In genomic region chr1:76867342-76868130, GRCh38 we compare ENCODE assay signal across 8 cellular contexts. TPM values are rescaled to one million over a fixed set of nuclear protein-coding genes. Genes with fewer than 3 reads are reported as not detected.
DNase-seq lines count a peak whose midpoint lies in the region; ATAC-seq and TF ChIP-seq lines count a peak whose summit lies in the region.

ST6GALNAC5 (plus strand) TSS chr1:76867480.

- TF ChIP-seq POLR2A in GM18505 (IDR thresholded peaks at IDR 0.05; ENCODE audit: borderline replicate concordance, extremely low read depth, insufficient read depth, insufficient read length): no peak

- H3K27me3 Mint-ChIP-seq in WTC11 (ENCODE audit: low read depth): peaks cover 25% of the 10 kb centered on the region

- peak within 1 kb of the TSS; percentile 91 for H3K4me3 Mint-ChIP-seq in WTC11

- ATAC-seq in WTC11: peak; percentile 34
- no peak for ATAC-seq in GM18505 (IDR thresholded peaks at IDR 0.05; ENCODE audit: unreplicated experiment)
- ATAC-seq in HG02981 (IDR thresholded peaks at IDR 0.05; ENCODE audit: unreplicated experiment): no peak

- CTCF ChIA-PET in WTC11 (lab: Charles Lee): interaction anchor here (1.0 to 1.3 kb wide), 2 partner anchors 10 to 15 kb away, joined by 3 read pairs; no protein-coding TSS in a partner anchor

- H3K36me3 Mint-ChIP-seq in WTC11: no peaks in the 10 kb centered on the region

- H3K27ac ChIP-seq in HL-60 (replicated peaks): no peak within 1 kb of the TSS

- peaks cover 12% of the 10 kb centered on the region; the same call in 1 of the 2 replicates for H3K4me1 Mint-ChIP-seq in WTC11

- H3K9me3 Mint-ChIP-seq in WTC11: no peaks in the 10 kb centered on the region

- DNase-seq in AG20443 (ENCODE audit: low spot score): peak; percentile 69
- no peak for DNase-seq in HL-60 (ENCODE audit: low read depth in 1 of 2, low spot score in 1 of 2)
- DNase-seq in WTC11 (ENCODE audit: low spot score): peak; percentile 47
- DNase-seq in fibroblast of the aortic adventitia (ENCODE audit: low read depth): no peak
- peak in 35 of 56 donors; percentile 3 to 67 (median 37) for DNase-seq in nucleus accumbens (lab: John Stamatoyannopoulos, UW)
- no peak for DNase-seq in SIG-M5 (lab: John Stamatoyannopoulos, UW)

- no peak for TF ChIP-seq CTCF in HL-60 (IDR thresholded peaks at IDR 0.05; ENCODE audit: insufficient read depth, low read length)
- TF ChIP-seq CTCF in WTC11 (IDR thresholded peaks at IDR 0.05): no peak
- no peak for TF ChIP-seq CTCF in fibroblast of the aortic adventitia (IDR thresholded peaks at IDR 0.05; ENCODE audit: insufficient read depth, low read length)

- peaks cover 53% of the 10 kb centered on the region for H3K27me3 ChIP-seq in HL-60 (ENCODE audit: insufficient read depth, poor library complexity, severe bottlenecking)

- H3K4me3 ChIP-seq in HL-60 (replicated peaks; ENCODE audit: insufficient read depth, low read length): peak within 1 kb of the TSS; percentile 30
- peak within 1 kb of the TSS; percentile 50 for H3K4me3 ChIP-seq in fibroblast of the aortic adventitia (ENCODE audit: low read depth, low read length)

- H3K27ac Mint-ChIP-seq in WTC11: no peak within 1 kb of the TSS

- POLR2A ChIA-PET in WTC11 (lab: Charles Lee): no interaction called here

TF ChIP-seq in WTC11, 78 proteins besides CTCF, POLR2A, EP300 and RAD21:
- TF ChIP-seq AR (CRISPR knock-in tag; IDR thresholded peaks at IDR 0.05): no peak
- TF ChIP-seq, protein P1, sequence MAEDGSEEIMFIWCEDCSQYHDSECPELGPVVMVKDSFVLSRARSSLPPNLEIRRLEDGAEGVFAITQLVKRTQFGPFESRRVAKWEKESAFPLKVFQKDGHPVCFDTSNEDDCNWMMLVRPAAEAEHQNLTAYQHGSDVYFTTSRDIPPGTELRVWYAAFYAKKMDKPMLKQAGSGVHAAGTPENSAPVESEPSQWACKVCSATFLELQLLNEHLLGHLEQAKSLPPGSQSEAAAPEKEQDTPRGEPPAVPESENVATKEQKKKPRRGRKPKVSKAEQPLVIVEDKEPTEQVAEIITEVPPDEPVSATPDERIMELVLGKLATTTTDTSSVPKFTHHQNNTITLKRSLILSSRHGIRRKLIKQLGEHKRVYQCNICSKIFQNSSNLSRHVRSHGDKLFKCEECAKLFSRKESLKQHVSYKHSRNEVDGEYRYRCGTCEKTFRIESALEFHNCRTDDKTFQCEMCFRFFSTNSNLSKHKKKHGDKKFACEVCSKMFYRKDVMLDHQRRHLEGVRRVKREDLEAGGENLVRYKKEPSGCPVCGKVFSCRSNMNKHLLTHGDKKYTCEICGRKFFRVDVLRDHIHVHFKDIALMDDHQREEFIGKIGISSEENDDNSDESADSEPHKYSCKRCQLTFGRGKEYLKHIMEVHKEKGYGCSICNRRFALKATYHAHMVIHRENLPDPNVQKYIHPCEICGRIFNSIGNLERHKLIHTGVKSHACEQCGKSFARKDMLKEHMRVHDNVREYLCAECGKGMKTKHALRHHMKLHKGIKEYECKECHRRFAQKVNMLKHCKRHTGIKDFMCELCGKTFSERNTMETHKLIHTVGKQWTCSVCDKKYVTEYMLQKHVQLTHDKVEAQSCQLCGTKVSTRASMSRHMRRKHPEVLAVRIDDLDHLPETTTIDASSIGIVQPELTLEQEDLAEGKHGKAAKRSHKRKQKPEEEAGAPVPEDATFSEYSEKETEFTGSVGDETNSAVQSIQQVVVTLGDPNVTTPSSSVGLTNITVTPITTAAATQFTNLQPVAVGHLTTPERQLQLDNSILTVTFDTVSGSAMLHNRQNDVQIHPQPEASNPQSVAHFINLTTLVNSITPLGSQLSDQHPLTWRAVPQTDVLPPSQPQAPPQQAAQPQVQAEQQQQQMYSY (CRISPR knock-in tag; IDR thresholded peaks at IDR 0.05): peak; percentile 62
- TF ChIP-seq E2F1 (CRISPR knock-in tag; IDR thresholded peaks at IDR 0.05): 0 out of 2 replicates have a peak, but pooled peaks have one; percentile 6
- TF ChIP-seq KAT7 (CRISPR knock-in tag; IDR thresholded peaks at IDR 0.05; ENCODE audit: borderline replicate concordance): no peak

RNA-seq across cellular contexts. Expression of gene ST6GALNAC5, which starts in this region (rescaled TPM):
- total RNA-seq in WTC11 (2021) (8.8 to 10.1 TPM (median 9.6 TPM) in 3 replicates), fibroblast of the aortic adventitia (ENCODE audit: low replicate concordance) (0.09 TPM in 1 of 2 replicates, not detected in the other)

Comparison
In these comparisons a context has a peak if more than half of its experiments do, and no peak if none do; other contexts are left out.
1. DNase-seq: peak in AG20443 (single experiment), WTC11 (single experiment) and nucleus accumbens (35 of 56); none in HL-60 (0 of 2), fibroblast of the aortic adventitia (single experiment) and SIG-M5 (single experiment).